In the genomic region with DNA sequence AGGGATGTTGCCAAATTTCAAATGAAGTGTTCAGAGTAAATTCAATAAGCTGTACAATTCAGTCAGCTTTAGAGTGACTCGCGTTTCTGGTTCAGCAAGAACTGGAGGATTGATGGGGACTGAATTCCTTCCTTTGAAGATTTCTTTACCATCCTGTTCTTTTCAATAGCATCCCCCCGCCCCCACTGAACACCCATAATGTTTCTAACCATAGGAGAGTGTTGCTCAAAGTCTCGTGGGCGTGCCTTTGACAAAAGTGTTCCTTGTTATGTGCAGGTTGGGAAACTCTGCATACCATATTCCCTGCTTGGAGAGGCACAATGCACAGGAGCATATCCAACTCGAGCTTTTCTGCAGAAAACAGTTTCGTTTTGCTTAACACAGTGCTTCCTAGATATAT, we compare ENCODE assay signal across 1 cellular context.
TF ChIP-seq lines count a peak whose summit lies in the region.

No MANE protein-coding gene starts in this region.

TF ChIP-seq in GM23338, 12 proteins besides CTCF, POLR2A, EP300 and RAD21 (continued from another document):
- TF ChIP-seq, protein P1, sequence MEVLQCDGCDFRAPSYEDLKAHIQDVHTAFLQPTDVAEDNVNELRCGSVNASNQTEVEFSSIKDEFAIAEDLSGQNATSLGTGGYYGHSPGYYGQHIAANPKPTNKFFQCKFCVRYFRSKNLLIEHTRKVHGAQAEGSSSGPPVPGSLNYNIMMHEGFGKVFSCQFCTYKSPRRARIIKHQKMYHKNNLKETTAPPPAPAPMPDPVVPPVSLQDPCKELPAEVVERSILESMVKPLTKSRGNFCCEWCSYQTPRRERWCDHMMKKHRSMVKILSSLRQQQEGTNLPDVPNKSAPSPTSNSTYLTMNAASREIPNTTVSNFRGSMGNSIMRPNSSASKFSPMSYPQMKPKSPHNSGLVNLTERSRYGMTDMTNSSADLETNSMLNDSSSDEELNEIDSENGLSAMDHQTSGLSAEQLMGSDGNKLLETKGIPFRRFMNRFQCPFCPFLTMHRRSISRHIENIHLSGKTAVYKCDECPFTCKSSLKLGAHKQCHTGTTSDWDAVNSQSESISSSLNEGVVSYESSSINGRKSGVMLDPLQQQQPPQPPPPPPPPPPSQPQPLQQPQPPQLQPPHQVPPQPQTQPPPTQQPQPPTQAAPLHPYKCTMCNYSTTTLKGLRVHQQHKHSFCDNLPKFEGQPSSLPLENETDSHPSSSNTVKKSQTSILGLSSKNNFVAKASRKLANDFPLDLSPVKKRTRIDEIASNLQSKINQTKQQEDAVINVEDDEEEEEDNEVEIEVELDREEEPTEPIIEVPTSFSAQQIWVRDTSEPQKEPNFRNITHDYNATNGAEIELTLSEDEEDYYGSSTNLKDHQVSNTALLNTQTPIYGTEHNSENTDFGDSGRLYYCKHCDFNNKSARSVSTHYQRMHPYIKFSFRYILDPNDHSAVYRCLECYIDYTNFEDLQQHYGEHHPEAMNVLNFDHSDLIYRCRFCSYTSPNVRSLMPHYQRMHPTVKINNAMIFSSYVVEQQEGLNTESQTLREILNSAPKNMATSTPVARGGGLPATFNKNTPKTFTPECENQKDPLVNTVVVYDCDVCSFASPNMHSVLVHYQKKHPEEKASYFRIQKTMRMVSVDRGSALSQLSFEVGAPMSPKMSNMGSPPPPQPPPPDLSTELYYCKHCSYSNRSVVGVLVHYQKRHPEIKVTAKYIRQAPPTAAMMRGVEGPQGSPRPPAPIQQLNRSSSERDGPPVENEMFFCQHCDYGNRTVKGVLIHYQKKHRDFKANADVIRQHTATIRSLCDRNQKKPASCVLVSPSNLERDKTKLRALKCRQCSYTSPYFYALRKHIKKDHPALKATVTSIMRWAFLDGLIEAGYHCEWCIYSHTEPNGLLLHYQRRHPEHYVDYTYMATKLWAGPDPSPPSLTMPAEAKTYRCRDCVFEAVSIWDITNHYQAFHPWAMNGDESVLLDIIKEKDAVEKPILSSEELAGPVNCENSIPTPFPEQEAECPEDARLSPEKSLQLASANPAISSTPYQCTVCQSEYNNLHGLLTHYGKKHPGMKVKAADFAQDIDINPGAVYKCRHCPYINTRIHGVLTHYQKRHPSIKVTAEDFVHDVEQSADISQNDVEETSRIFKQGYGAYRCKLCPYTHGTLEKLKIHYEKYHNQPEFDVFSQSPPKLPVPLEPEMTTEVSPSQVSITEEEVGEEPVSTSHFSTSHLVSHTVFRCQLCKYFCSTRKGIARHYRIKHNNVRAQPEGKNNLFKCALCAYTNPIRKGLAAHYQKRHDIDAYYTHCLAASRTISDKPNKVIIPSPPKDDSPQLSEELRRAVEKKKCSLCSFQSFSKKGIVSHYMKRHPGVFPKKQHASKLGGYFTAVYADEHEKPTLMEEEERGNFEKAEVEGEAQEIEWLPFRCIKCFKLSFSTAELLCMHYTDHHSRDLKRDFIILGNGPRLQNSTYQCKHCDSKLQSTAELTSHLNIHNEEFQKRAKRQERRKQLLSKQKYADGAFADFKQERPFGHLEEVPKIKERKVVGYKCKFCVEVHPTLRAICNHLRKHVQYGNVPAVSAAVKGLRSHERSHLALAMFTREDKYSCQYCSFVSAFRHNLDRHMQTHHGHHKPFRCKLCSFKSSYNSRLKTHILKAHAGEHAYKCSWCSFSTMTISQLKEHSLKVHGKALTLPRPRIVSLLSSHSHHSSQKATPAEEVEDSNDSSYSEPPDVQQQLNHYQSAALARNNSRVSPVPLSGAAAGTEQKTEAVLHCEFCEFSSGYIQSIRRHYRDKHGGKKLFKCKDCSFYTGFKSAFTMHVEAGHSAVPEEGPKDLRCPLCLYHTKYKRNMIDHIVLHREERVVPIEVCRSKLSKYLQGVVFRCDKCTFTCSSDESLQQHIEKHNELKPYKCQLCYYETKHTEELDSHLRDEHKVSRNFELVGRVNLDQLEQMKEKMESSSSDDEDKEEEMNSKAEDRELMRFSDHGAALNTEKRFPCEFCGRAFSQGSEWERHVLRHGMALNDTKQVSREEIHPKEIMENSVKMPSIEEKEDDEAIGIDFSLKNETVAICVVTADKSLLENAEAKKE (CRISPR knock-in tag; IDR thresholded peaks at IDR 0.05): no peak
- no peak for TF ChIP-seq EZH2 (IDR thresholded peaks at IDR 0.05; ENCODE audit: low read depth, unreplicated experiment)
- no peak for TF ChIP-seq JUNB (IDR thresholded peaks at IDR 0.05; ENCODE audit: unreplicated experiment)
- TF ChIP-seq, protein P2, sequence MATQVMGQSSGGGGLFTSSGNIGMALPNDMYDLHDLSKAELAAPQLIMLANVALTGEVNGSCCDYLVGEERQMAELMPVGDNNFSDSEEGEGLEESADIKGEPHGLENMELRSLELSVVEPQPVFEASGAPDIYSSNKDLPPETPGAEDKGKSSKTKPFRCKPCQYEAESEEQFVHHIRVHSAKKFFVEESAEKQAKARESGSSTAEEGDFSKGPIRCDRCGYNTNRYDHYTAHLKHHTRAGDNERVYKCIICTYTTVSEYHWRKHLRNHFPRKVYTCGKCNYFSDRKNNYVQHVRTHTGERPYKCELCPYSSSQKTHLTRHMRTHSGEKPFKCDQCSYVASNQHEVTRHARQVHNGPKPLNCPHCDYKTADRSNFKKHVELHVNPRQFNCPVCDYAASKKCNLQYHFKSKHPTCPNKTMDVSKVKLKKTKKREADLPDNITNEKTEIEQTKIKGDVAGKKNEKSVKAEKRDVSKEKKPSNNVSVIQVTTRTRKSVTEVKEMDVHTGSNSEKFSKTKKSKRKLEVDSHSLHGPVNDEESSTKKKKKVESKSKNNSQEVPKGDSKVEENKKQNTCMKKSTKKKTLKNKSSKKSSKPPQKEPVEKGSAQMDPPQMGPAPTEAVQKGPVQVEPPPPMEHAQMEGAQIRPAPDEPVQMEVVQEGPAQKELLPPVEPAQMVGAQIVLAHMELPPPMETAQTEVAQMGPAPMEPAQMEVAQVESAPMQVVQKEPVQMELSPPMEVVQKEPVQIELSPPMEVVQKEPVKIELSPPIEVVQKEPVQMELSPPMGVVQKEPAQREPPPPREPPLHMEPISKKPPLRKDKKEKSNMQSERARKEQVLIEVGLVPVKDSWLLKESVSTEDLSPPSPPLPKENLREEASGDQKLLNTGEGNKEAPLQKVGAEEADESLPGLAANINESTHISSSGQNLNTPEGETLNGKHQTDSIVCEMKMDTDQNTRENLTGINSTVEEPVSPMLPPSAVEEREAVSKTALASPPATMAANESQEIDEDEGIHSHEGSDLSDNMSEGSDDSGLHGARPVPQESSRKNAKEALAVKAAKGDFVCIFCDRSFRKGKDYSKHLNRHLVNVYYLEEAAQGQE (IDR thresholded peaks at IDR 0.05; ENCODE audit: unreplicated experiment): no peak
